In the genomic region with DNA sequence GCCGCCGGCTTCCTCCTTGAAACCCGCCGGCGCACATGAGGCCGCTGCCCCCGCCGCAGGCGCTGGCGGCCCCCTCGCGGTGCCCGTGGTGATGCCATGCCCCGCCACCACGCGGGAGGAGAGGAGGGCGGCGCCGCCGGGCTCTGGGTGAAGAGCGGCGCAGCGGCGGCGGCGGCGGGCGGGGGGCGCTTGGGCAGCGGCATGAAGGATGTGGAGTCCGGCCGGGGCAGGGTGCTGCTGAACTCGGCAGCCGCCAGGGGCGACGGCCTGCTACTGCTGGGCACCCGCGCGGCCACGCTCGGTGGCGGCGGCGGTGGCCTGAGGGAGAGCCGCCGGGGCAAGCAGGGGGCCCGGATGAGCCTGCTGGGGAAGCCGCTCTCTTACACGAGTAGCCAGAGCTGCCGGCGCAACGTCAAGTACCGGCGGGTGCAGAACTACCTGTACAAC, we compare ENCODE assay signal across 1 cellular context.
TF ChIP-seq lines count a peak whose summit lies in the region.

No MANE protein-coding gene starts in this region.

TF ChIP-seq in H1, 55 proteins besides CTCF, POLR2A, EP300 and RAD21 (continued from another document):
- TF ChIP-seq CTBP2 (IDR thresholded peaks at IDR 0.05; ENCODE audit: borderline replicate concordance, insufficient read depth, insufficient read length, low read length) (peak; percentile 87), SIN3A (conservative IDR thresholded peaks at IDR 0.05 in 1 of 2, IDR thresholded peaks at IDR 0.05 in 1 of 2; ENCODE audit: low read depth in 1 of 2, low read length in 2 of 2) (0 out of 4 replicates have a peak, but pooled peaks of 1 of the 2 experiments have one; percentile 36), TBP (IDR thresholded peaks at IDR 0.05; ENCODE audit: low read depth, low read length) (no peak), CHD2 (IDR thresholded peaks at IDR 0.05; ENCODE audit: low read length) (no peak)
- TF ChIP-seq, protein P1, sequence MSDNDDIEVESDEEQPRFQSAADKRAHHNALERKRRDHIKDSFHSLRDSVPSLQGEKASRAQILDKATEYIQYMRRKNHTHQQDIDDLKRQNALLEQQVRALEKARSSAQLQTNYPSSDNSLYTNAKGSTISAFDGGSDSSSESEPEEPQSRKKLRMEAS (IDR thresholded peaks at IDR 0.05): 0 out of 2 replicates have a peak, but pooled peaks have one; percentile 3
- TF ChIP-seq, protein P2, sequence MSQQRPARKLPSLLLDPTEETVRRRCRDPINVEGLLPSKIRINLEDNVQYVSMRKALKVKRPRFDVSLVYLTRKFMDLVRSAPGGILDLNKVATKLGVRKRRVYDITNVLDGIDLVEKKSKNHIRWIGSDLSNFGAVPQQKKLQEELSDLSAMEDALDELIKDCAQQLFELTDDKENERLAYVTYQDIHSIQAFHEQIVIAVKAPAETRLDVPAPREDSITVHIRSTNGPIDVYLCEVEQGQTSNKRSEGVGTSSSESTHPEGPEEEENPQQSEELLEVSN (IDR thresholded peaks at IDR 0.05): 0 out of 2 replicates have a peak, but pooled peaks have one; percentile 3
